ENCODE assay signal across 18 cellular contexts in the genomic region with DNA sequence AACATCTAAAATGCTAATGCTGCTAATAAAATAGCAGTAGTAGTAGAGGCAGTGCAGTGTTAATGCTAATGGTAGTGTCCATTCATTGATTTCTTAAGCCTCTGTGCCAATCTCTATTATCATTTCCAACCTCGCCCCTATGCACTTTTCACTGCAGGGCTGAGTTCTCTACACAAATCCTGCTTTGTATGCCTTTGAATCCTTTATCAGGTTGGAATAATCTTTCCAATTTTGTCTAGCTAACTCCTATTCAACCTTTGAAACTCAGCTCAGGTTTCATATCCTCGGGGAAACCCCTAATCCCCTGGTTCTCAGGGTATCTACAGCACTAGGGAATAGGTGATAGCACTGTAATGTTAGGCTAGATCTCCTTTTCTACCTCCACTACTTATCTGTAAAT.
"Had no signal": no experiment of that assay in that cellular context is flagged by ENCODE, and none has a peak within 500 bp of the region (broad histone marks: within the 10 kb centered on the region; RNA-seq: fewer than 3 reads in every experiment).

No MANE protein-coding gene starts in this region.

- H3K36me3 Mint-ChIP-seq: immature natural killer cell, T-cell had no signal

- H3K4me1 ChIP-seq: testis, upper lobe of right lung had no signal

- DNase-seq: activated CD4-positive, alpha-beta memory T cell treated with anti-CD3 and anti-CD28 coated beads for 36 hours; activated CD4-positive, alpha-beta T cell treated with anti-CD3 and anti-CD28 coated beads for 36 hours; activated effector memory CD4-positive, alpha-beta T cell treated with anti-CD3 and anti-CD28 coated beads, Interleukin-2, amount 50 U/mL, for 16 hours; activated T-cell treated with anti-CD3 and anti-CD28 coated beads, Interleukin-2, amount 50 U/mL, for 4 hours; amniotic stem cell; effector CD8-positive, alpha-beta T cell; immature natural killer cell; midbrain; spleen; stimulated activated naive CD8-positive, alpha-beta T cell treated with anti-CD3 and anti-CD28 coated beads, Interleukin-15, amount 100 ng/mL, for 72 hours; T-cell; T1000; testis; upper lobe of right lung had no signal

- ATAC-seq: activated CD4-positive, alpha-beta T cell treated with anti-CD3 and anti-CD28 coated beads for 36 hours; activated T-cell treated with anti-CD3 and anti-CD28 coated beads, Interleukin-2, amount 50 U/mL, for 4 hours; sciatic nerve; stimulated activated naive CD8-positive, alpha-beta T cell treated with anti-CD3 and anti-CD28 coated beads, Interleukin-15, amount 100 ng/mL, for 72 hours; T-cell; upper lobe of right lung had no signal

- H3K27ac Mint-ChIP-seq: activated CD4-positive, alpha-beta memory T cell treated with anti-CD3 and anti-CD28 coated beads for 36 hours; activated CD4-positive, alpha-beta T cell treated with anti-CD3 and anti-CD28 coated beads for 36 hours; activated naive CD8-positive, alpha-beta T cell; immature natural killer cell; stimulated activated naive CD8-positive, alpha-beta T cell treated with anti-CD3 and anti-CD28 coated beads, Interleukin-15, amount 100 ng/mL, for 72 hours; T-cell had no signal

- H3K4me3 Mint-ChIP-seq: activated CD4-positive, alpha-beta memory T cell treated with anti-CD3 and anti-CD28 coated beads for 36 hours; activated CD4-positive, alpha-beta T cell treated with anti-CD3 and anti-CD28 coated beads for 36 hours; activated naive CD8-positive, alpha-beta T cell; activated T-cell treated with anti-CD3 and anti-CD28 coated beads, Interleukin-2, amount 50 U/mL, for 4 hours; central memory CD8-positive, alpha-beta T cell; immature natural killer cell; stimulated activated naive CD8-positive, alpha-beta T cell treated with anti-CD3 and anti-CD28 coated beads, Interleukin-15, amount 100 ng/mL, for 72 hours; T-cell had no signal

- H3K9me3 ChIP-seq: spleen, testis, upper lobe of right lung had no signal

- H3K27ac ChIP-seq: spleen, testis, upper lobe of right lung had no signal

- H3K4me3 ChIP-seq: lung, spleen, testis, upper lobe of right lung had no signal

- H3K27me3 ChIP-seq: spleen, testis, upper lobe of right lung had no signal

- H3K36me3 ChIP-seq: spleen, upper lobe of right lung had no signal

- H3K27me3 Mint-ChIP-seq: activated CD4-positive, alpha-beta memory T cell treated with anti-CD3 and anti-CD28 coated beads for 36 hours; activated CD4-positive, alpha-beta T cell treated with anti-CD3 and anti-CD28 coated beads for 36 hours; activated naive CD8-positive, alpha-beta T cell; central memory CD8-positive, alpha-beta T cell; stimulated activated naive CD8-positive, alpha-beta T cell treated with anti-CD3 and anti-CD28 coated beads, Interleukin-15, amount 100 ng/mL, for 72 hours; T-cell had no signal

- H3K9me3 Mint-ChIP-seq: central memory CD8-positive, alpha-beta T cell; immature natural killer cell had no signal
